In the genomic region with DNA sequence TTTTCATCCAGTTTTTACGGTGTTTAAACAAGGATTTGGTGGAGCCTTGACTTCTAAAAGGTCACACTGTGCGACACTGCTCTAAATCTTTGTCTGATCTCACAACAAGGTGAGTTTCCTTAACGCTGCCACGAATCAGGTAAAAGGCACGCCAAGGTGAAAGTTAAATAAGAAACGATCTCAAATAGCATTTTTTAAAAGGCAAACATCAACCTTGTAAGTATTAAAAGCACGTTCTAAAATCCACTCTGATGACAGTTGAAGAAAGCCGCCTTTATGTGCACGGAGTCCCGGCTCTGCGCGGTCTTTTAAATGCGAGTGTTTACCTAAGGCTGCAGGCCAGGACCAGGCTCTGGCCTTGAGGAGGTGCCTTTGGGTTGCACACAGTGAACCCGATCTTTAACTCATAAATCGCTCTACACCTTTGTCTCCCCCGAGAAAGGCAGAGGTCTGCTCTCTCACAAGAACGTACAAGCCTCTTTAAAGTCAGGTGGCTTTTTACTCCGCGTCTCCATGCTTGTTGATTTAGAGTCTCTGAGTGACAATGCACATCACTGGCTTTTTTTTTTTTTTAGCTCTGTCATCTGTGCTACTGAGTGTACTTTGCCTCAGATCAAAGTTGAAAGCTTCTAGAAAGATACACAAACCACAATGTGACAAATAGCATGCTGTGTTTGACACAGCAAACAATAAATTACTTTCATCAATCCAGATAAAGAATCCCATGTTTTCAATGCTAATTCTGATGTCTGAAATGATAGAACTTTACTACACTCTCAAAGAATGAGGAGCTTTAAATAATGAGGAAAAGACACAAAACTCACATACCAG, we compare ENCODE assay signal across 20 cellular contexts. TPM values are rescaled to one million over a fixed set of nuclear protein-coding genes. Genes with fewer than 3 reads are reported as not detected.
DNase-seq lines count a peak whose midpoint lies in the region; ATAC-seq and TF ChIP-seq lines count a peak whose summit lies in the region.
"Had no signal": no experiment of that assay in that cellular context is flagged by ENCODE, and none has a peak within 500 bp of the region (broad histone marks: within the 10 kb centered on the region; RNA-seq: fewer than 3 reads in every experiment).

No MANE protein-coding gene starts in this region.

- no peak for ATAC-seq in foreskin keratinocyte
- ATAC-seq: activated CD8-positive, alpha-beta T cell treated with anti-CD3 and anti-CD28 coated beads, Interleukin-2, amount 10 ng/mL, durations not matched to agents 7 days and 5 days; activated T-cell treated with anti-CD3 and anti-CD28 coated beads, Interleukin-2, amount 50 U/mL, for 4 hours; left ventricle myocardium superior had no signal

- no peaks in the 10 kb centered on the region for H3K4me1 ChIP-seq in endocrine pancreas (ENCODE audit: control insufficient read depth, insufficient read depth, low read length)
- no peaks in the 10 kb centered on the region for H3K4me1 ChIP-seq in foreskin keratinocyte
- peaks cover 0 to 21% (median 3%) of the 10 kb centered on the region in 3 donors for H3K4me1 ChIP-seq in esophagus squamous epithelium

- H3K27me3 ChIP-seq in endocrine pancreas (ENCODE audit: control insufficient read depth, insufficient read depth, low read length) (no peaks in the 10 kb centered on the region), foreskin keratinocyte (peaks cover 35% of the 10 kb centered on the region), esophagus squamous epithelium (peaks cover 0 to 42% (median 0%) of the 10 kb centered on the region in 4 donors)

- TF ChIP-seq CTCF in foreskin keratinocyte (conservative IDR thresholded peaks at IDR 0.05) (no peak), esophagus squamous epithelium (IDR thresholded peaks at IDR 0.05) (no peak)

- H3K27ac ChIP-seq in foreskin keratinocyte (no peak overlapping the region), esophagus squamous epithelium (no peak overlapping the region)
- H3K27ac ChIP-seq: coronary artery had no signal

- WGBS in esophagus squamous epithelium, 2 donors = 86 to 90% methylated on average over 19 of the region's 19 CpGs

- no peak overlapping the region for H3K9ac ChIP-seq in endocrine pancreas (ENCODE audit: control insufficient read depth, insufficient read depth, low read length)

- H3K9me3 ChIP-seq in endocrine pancreas (ENCODE audit: control insufficient read depth, low read length) = no peaks in the 10 kb centered on the region
- H3K9me3 ChIP-seq in esophagus squamous epithelium = no peaks in the 10 kb centered on the region

- intact Hi-C loops in esophagus squamous epithelium (cut with DNase I) = no loop called here

- H3K36me3 ChIP-seq in endocrine pancreas (ENCODE audit: control insufficient read depth, insufficient read depth, low read length) (no peaks in the 10 kb centered on the region), esophagus squamous epithelium (no peaks in the 10 kb centered on the region)

- no peak for TF ChIP-seq POLR2A in esophagus squamous epithelium (IDR thresholded peaks at IDR 0.05)

- DNase-seq in EH (ENCODE audit: low read depth) = peak; percentile 2
- DNase-seq in NCI-H69 (lab: John Stamatoyannopoulos, UW) = peak; percentile 14
- DNase-seq in pons (ENCODE audit: low spot score) = peak; percentile 37
- DNase-seq in foreskin keratinocyte = no peak
- DNase-seq in NCI-H524 treated with DMSO at 0.1 percent for 48 hours (lab: John Stamatoyannopoulos, UW) = no peak
- no peak for DNase-seq in esophagus squamous epithelium (lab: John Stamatoyannopoulos, UW)
- no peak for DNase-seq in NCI-H345 treated with DMSO at 0.1 percent for 48 hours (lab: John Stamatoyannopoulos, UW; ENCODE audit: unreplicated experiment)
- DNase-seq: activated CD8-positive, alpha-beta T cell treated with anti-CD3 and anti-CD28 coated beads, Interleukin-2, amount 10 ng/mL, durations not matched to agents 7 days and 5 days; activated naive CD8-positive, alpha-beta T cell treated with anti-CD3 and anti-CD28 coated beads for 36 hours; activated T-cell treated with anti-CD3 and anti-CD28 coated beads, Interleukin-2, amount 50 U/mL, for 4 hours; AML-193; foreskin melanocyte; HCEC 1CT; KBM-7; left ventricle myocardium superior; NCI-H1048; NCI-H2171 treated with DMSO at 0.1 percent for 48 hours; stimulated activated CD4-positive, alpha-beta T cell treated with anti-CD3 and anti-CD28 coated beads, Interleukin-2, amount 100 ng/mL, for 48 hours had no signal

- H3K4me3 ChIP-seq in endocrine pancreas (ENCODE audit: control insufficient read depth, insufficient read depth, low read length) = peak overlapping the region; percentile 9
- no peak overlapping the region for H3K4me3 ChIP-seq in esophagus squamous epithelium
- H3K4me3 ChIP-seq: coronary artery had no signal

RNA-seq across cellular contexts. Expression of a gene that starts 25.9 kb away (rescaled TPM):
- 0.68 and 0.74 TPM in 2 replicates for total RNA-seq in foreskin keratinocyte
- 0.69 and 0.91 TPM in 2 replicates for polyA plus RNA-seq in foreskin keratinocyte
- 1 to 10 TPM in 1 of 4 donors, under 1 TPM in 2, not detected in 1; 0.64 to 1.7 (median 0.66) TPM for total RNA-seq in esophagus squamous epithelium
- total RNA-seq: left ventricle myocardium superior had no signal

Comparison
In these comparisons a context has a peak if more than half of its experiments do, and no peak if none do; other contexts are left out.
1. DNase-seq: peak in EH (single experiment), NCI-H69 (single experiment) and pons (single experiment); none in foreskin keratinocyte (0 of 2), NCI-H524 treated with DMSO at 0.1 percent for 48 hours (single experiment), esophagus squamous epithelium (single experiment) and NCI-H345 treated with DMSO at 0.1 percent for 48 hours (single experiment).